1 cellular context compared by ENCODE assay signal in the genomic region with DNA sequence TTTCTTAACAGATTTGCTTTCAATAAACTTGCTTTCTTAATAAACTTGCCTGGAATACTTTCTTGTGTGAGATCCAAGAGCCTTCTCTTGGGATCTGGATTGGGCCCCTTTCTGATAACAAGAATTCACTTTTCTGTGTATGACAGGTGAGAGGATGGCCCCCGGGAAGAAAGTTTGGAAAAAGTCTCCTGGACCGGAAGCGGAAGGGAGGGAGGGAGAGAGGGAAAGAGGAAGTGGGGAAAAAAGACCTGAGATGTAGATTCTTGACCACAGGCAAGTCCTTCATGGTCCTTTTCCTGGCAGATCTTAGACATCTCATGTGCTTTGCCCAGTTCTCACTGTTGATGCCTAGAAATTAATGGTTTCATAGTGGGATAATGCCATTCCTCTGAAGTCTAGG.
TF ChIP-seq lines count a peak whose summit lies in the region.

No MANE protein-coding gene starts in this region.

TF ChIP-seq in K562, 482 proteins besides CTCF, POLR2A, EP300 and RAD21 (continued from another document):
- TF ChIP-seq, protein P1, sequence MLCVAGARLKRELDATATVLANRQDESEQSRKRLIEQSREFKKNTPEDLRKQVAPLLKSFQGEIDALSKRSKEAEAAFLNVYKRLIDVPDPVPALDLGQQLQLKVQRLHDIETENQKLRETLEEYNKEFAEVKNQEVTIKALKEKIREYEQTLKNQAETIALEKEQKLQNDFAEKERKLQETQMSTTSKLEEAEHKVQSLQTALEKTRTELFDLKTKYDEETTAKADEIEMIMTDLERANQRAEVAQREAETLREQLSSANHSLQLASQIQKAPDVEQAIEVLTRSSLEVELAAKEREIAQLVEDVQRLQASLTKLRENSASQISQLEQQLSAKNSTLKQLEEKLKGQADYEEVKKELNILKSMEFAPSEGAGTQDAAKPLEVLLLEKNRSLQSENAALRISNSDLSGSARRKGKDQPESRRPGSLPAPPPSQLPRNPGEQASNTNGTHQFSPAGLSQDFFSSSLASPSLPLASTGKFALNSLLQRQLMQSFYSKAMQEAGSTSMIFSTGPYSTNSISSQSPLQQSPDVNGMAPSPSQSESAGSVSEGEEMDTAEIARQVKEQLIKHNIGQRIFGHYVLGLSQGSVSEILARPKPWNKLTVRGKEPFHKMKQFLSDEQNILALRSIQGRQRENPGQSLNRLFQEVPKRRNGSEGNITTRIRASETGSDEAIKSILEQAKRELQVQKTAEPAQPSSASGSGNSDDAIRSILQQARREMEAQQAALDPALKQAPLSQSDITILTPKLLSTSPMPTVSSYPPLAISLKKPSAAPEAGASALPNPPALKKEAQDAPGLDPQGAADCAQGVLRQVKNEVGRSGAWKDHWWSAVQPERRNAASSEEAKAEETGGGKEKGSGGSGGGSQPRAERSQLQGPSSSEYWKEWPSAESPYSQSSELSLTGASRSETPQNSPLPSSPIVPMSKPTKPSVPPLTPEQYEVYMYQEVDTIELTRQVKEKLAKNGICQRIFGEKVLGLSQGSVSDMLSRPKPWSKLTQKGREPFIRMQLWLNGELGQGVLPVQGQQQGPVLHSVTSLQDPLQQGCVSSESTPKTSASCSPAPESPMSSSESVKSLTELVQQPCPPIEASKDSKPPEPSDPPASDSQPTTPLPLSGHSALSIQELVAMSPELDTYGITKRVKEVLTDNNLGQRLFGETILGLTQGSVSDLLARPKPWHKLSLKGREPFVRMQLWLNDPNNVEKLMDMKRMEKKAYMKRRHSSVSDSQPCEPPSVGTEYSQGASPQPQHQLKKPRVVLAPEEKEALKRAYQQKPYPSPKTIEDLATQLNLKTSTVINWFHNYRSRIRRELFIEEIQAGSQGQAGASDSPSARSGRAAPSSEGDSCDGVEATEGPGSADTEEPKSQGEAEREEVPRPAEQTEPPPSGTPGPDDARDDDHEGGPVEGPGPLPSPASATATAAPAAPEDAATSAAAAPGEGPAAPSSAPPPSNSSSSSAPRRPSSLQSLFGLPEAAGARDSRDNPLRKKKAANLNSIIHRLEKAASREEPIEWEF (CRISPR knock-in tag; IDR thresholded peaks at IDR 0.05) = no peak
- TF ChIP-seq ZKSCAN8 (CRISPR knock-in tag; IDR thresholded peaks at IDR 0.05) = no peak
- TF ChIP-seq TAF7 (tag; IDR thresholded peaks at IDR 0.05) = no peak
- TF ChIP-seq GABPA (tag; conservative IDR thresholded peaks at IDR 0.05; ENCODE audit: low read depth) = peak; percentile 51
- TF ChIP-seq, protein P2, sequence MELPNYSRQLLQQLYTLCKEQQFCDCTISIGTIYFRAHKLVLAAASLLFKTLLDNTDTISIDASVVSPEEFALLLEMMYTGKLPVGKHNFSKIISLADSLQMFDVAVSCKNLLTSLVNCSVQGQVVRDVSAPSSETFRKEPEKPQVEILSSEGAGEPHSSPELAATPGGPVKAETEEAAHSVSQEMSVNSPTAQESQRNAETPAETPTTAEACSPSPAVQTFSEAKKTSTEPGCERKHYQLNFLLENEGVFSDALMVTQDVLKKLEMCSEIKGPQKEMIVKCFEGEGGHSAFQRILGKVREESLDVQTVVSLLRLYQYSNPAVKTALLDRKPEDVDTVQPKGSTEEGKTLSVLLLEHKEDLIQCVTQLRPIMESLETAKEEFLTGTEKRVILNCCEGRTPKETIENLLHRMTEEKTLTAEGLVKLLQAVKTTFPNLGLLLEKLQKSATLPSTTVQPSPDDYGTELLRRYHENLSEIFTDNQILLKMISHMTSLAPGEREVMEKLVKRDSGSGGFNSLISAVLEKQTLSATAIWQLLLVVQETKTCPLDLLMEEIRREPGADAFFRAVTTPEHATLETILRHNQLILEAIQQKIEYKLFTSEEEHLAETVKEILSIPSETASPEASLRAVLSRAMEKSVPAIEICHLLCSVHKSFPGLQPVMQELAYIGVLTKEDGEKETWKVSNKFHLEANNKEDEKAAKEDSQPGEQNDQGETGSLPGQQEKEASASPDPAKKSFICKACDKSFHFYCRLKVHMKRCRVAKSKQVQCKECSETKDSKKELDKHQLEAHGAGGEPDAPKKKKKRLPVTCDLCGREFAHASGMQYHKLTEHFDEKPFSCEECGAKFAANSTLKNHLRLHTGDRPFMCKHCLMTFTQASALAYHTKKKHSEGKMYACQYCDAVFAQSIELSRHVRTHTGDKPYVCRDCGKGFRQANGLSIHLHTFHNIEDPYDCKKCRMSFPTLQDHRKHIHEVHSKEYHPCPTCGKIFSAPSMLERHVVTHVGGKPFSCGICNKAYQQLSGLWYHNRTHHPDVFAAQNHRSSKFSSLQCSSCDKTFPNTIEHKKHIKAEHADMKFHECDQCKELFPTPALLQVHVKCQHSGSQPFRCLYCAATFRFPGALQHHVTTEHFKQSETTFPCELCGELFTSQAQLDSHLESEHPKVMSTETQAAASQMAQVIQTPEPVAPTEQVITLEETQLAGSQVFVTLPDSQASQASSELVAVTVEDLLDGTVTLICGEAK (IDR thresholded peaks at IDR 0.05) = 0 out of 2 replicates have a peak, but pooled peaks have one; percentile 39
- TF ChIP-seq, protein P2 (CRISPR knock-in tag; IDR thresholded peaks at IDR 0.05) = no peak
- TF ChIP-seq, protein P3, sequence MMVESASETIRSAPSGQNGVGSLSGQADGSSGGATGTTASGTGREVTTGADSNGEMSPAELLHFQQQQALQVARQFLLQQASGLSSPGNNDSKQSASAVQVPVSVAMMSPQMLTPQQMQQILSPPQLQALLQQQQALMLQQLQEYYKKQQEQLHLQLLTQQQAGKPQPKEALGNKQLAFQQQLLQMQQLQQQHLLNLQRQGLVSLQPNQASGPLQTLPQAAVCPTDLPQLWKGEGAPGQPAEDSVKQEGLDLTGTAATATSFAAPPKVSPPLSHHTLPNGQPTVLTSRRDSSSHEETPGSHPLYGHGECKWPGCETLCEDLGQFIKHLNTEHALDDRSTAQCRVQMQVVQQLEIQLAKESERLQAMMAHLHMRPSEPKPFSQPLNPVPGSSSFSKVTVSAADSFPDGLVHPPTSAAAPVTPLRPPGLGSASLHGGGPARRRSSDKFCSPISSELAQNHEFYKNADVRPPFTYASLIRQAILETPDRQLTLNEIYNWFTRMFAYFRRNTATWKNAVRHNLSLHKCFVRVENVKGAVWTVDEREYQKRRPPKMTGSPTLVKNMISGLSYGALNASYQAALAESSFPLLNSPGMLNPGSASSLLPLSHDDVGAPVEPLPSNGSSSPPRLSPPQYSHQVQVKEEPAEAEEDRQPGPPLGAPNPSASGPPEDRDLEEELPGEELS (CRISPR knock-in tag; IDR thresholded peaks at IDR 0.05; ENCODE audit: borderline replicate concordance) = no peak
- TF ChIP-seq CCNT2 (IDR thresholded peaks at IDR 0.05; ENCODE audit: borderline replicate concordance, extremely low read depth, insufficient read length, low read depth, low read length) = no peak
- TF ChIP-seq ZC3H8 (IDR thresholded peaks at IDR 0.05) = no peak
- TF ChIP-seq TEAD4 (IDR thresholded peaks at IDR 0.05; ENCODE audit: low read length) = no peak
- no peak for TF ChIP-seq TEAD4 (CRISPR knock-in tag; IDR thresholded peaks at IDR 0.05; ENCODE audit: borderline replicate concordance)
- TF ChIP-seq RHOXF2B (CRISPR knock-in tag; conservative IDR thresholded peaks at IDR 0.05) = no peak
